In genomic region chr7:52917982-52918578, GRCh38 we compare ENCODE assay signal across 17 cellular contexts.
DNase-seq lines count a peak whose midpoint lies in the region; ATAC-seq and TF ChIP-seq lines count a peak whose summit lies in the region.
"Had no signal": no experiment of that assay in that cellular context is flagged by ENCODE, and none has a peak within 500 bp of the region (broad histone marks: within the 10 kb centered on the region; RNA-seq: fewer than 3 reads in every experiment).

No MANE protein-coding gene starts in this region.

- TF ChIP-seq CTCF in A673 (conservative IDR thresholded peaks at IDR 0.05; ENCODE audit: low read depth, low read length) (0 out of 2 replicates have a peak, but pooled peaks have one; percentile 11), GM23338 (conservative IDR thresholded peaks at IDR 0.05; ENCODE audit: low read depth in 2 of 2) (peak; percentile 72 to 88), OCI-LY7 (conservative IDR thresholded peaks at IDR 0.05; ENCODE audit: low read length) (peak; percentile 73), fibroblast of villous mesenchyme (IDR thresholded peaks at IDR 0.05; ENCODE audit: insufficient read depth, low read depth, low read length) (peak; percentile 31)
- TF ChIP-seq CTCF in CD4-positive, alpha-beta T cell (IDR thresholded peaks at IDR 0.05) = no peak

- H3K27me3 ChIP-seq in A673 (replicated peaks; ENCODE audit: insufficient read depth, low read depth, low read length, poor library complexity) = no peaks in the 10 kb centered on the region
- no peaks in the 10 kb centered on the region for H3K27me3 ChIP-seq in GM23338 (ENCODE audit: insufficient read depth)
- no peaks in the 10 kb centered on the region for H3K27me3 ChIP-seq in CD4-positive, alpha-beta T cell (ENCODE audit: control insufficient read depth, insufficient read depth, low read length)
- H3K27me3 ChIP-seq: right atrium auricular region had no signal

- H3K36me3 Mint-ChIP-seq in GM23338 (ENCODE audit: low read depth) = peaks cover 12% of the 10 kb centered on the region
- H3K36me3 Mint-ChIP-seq in CD4-positive, alpha-beta T cell (ENCODE audit: low read depth) = no peaks in the 10 kb centered on the region
- H3K36me3 Mint-ChIP-seq: CD14-positive monocyte had no signal

- no peak overlapping the region for H3K27ac Mint-ChIP-seq in GM23338
- H3K27ac Mint-ChIP-seq in CD4-positive, alpha-beta T cell = no peak overlapping the region
- H3K27ac Mint-ChIP-seq: activated CD4-positive, alpha-beta T cell treated with anti-CD3 and anti-CD28 coated beads for 36 hours; CD14-positive monocyte had no signal

- H3K9me3 ChIP-seq in A673 (ENCODE audit: low read depth, low read length, poor library complexity, severe bottlenecking) (peaks cover 38% of the 10 kb centered on the region), OCI-LY7 (ENCODE audit: low read length) (no peaks in the 10 kb centered on the region)
- H3K9me3 ChIP-seq in CD4-positive, alpha-beta T cell (ENCODE audit: control insufficient read depth, low read length) = peaks cover 6% of the 10 kb centered on the region
- H3K9me3 ChIP-seq: right atrium auricular region had no signal

- BruUV-seq in A673 (replicated peaks; lab: Mats Ljungman, UMichigan) (no TSS peak), OCI-LY7 (replicated peaks; lab: Mats Ljungman, UMichigan) (no TSS peak)

- H3K4me2 ChIP-seq in GM23338 (no peak overlapping the region), OCI-LY7 (ENCODE audit: low read length) (no peak overlapping the region)

- H3K79me2 ChIP-seq in GM23338 (replicated peaks; ENCODE audit: insufficient read depth) = no peaks in the 10 kb centered on the region
- H3K79me2 ChIP-seq in OCI-LY7 (ENCODE audit: insufficient read depth, low read depth, low read length) = no peaks in the 10 kb centered on the region

- H3K9me3 Mint-ChIP-seq in GM23338 = 0 out of 3 replicates have a peak, but pooled peaks cover under 1% of the 10 kb centered on the region
- H3K9me3 Mint-ChIP-seq in CD4-positive, alpha-beta T cell = peaks cover 5% of the 10 kb centered on the region

- H3K27me3 Mint-ChIP-seq in GM23338 (ENCODE audit: insufficient read depth, low read depth, poor library complexity) = no peaks in the 10 kb centered on the region
- no peaks in the 10 kb centered on the region for H3K27me3 Mint-ChIP-seq in CD4-positive, alpha-beta T cell
- H3K27me3 Mint-ChIP-seq: activated CD4-positive, alpha-beta T cell treated with anti-CD3 and anti-CD28 coated beads for 36 hours had no signal

- intact Hi-C loops in A673 (cut with micrococcal nuclease; ENCODE audit: unreplicated experiment) = no loop called here
- intact Hi-C loops in OCI-LY7 (cut with micrococcal nuclease; ENCODE audit: unreplicated experiment) = no loop called here
- intact Hi-C loops in CD4-positive, alpha-beta T cell (cut with DNase I, micrococcal nuclease) = no loop called here

- H3K4me1 Mint-ChIP-seq in GM23338 = peaks cover 14% of the 10 kb centered on the region
- H3K4me1 Mint-ChIP-seq in CD4-positive, alpha-beta T cell (ENCODE audit: low read depth) = no peaks in the 10 kb centered on the region
- H3K4me1 Mint-ChIP-seq: activated CD4-positive, alpha-beta T cell treated with anti-CD3 and anti-CD28 coated beads for 36 hours; CD14-positive monocyte had no signal

- POLR2A ChIA-PET in A673 (lab: Charles Lee; ENCODE audit: low non-redundant PET) = no interaction called here
- POLR2A ChIA-PET in OCI-LY7 (lab: Charles Lee) = no interaction called here
- POLR2A ChIA-PET in CD4-positive, alpha-beta T cell (lab: Charles Lee) = no interaction called here

- ATAC-seq in GM23338 = peak; percentile 65
- ATAC-seq in CD4-positive, alpha-beta T cell (ENCODE audit: poor library complexity) = no peak
- no peak for ATAC-seq in activated CD4-positive, CD25-positive, alpha-beta regulatory T cell treated with anti-CD3 and anti-CD28 coated beads, Interleukin-2, amount 50 U/mL, for 24 hours
- ATAC-seq: activated CD4-positive, alpha-beta T cell treated with anti-CD3 and anti-CD28 coated beads for 36 hours had no signal

- H3K36me3 ChIP-seq in A673 (ENCODE audit: insufficient read depth, low read length, poor library complexity, severe bottlenecking) = no peaks in the 10 kb centered on the region
- H3K36me3 ChIP-seq in GM23338 (ENCODE audit: insufficient read depth) = no peaks in the 10 kb centered on the region
- H3K36me3 ChIP-seq in OCI-LY7 (ENCODE audit: insufficient read depth, low read length) = no peaks in the 10 kb centered on the region
- H3K36me3 ChIP-seq: right atrium auricular region had no signal

- CTCF ChIA-PET in A673 (lab: Charles Lee) (no interaction called here), OCI-LY7 (lab: Charles Lee; ENCODE audit: unreplicated experiment) (no interaction called here)
- CTCF ChIA-PET in CD4-positive, alpha-beta T cell (lab: Charles Lee) = no interaction called here

- H3K4me3 Mint-ChIP-seq in GM23338 = no peak overlapping the region
- no peak overlapping the region for H3K4me3 Mint-ChIP-seq in CD4-positive, alpha-beta T cell
- H3K4me3 Mint-ChIP-seq: activated CD4-positive, alpha-beta T cell treated with anti-CD3 and anti-CD28 coated beads for 36 hours; CD14-positive monocyte had no signal

- DNase-seq in A673 (ENCODE audit: low spot score) = no peak
- DNase-seq in GM23338 (ENCODE audit: low spot score) = peak; percentile 50
- peak; percentile 4 for DNase-seq in OCI-LY7 (ENCODE audit: low spot score)
- DNase-seq in fibroblast of villous mesenchyme (ENCODE audit: low read depth) = no peak
- DNase-seq in NCI-H2227 treated with DMSO at 0.1 percent for 48 hours (lab: John Stamatoyannopoulos, UW) = no peak
- no peak for DNase-seq in HCEC 1CT
- no peak for DNase-seq in CD4-positive, alpha-beta T cell
- DNase-seq: activated CD4-positive, alpha-beta T cell treated with anti-CD3 and anti-CD28 coated beads for 36 hours; activated effector memory CD4-positive, alpha-beta T cell treated with Interleukin-2 at 50 U/mL for 16 hours; cerebellar nuclear complex; foreskin melanocyte; midbrain; MV-4-11; OCI-M1 had no signal

- H2AFZ ChIP-seq in GM23338 (no peak overlapping the region), OCI-LY7 (ENCODE audit: low read length) (no peak overlapping the region)

- no peaks in the 10 kb centered on the region for H3F3A ChIP-seq in GM23338 (replicated peaks; ENCODE audit: low read depth)

- H3K4me3 ChIP-seq in A673 (ENCODE audit: low read depth, low read length, poor library complexity, severe bottlenecking) (no peak overlapping the region), GM23338 (no peak overlapping the region), OCI-LY7 (ENCODE audit: low read depth, low read length, poor library complexity, severe bottlenecking) (no peak overlapping the region), fibroblast of villous mesenchyme (ENCODE audit: low read depth, low read length) (no peak overlapping the region)
- H3K4me3 ChIP-seq: right atrium auricular region had no signal

- H4K20me1 ChIP-seq in GM23338 (replicated peaks; ENCODE audit: insufficient read depth) (no peaks in the 10 kb centered on the region), OCI-LY7 (ENCODE audit: insufficient read depth, low read length) (no peaks in the 10 kb centered on the region)

- H3K27ac ChIP-seq in A673 (ENCODE audit: low read depth, low read length, poor library complexity, severe bottlenecking) (no peak overlapping the region), GM23338 (ENCODE audit: low read depth) (no peak overlapping the region), OCI-LY7 (ENCODE audit: low read depth, low read length, poor library complexity, severe bottlenecking) (no peak overlapping the region)
- H3K27ac ChIP-seq in CD4-positive, alpha-beta T cell (ENCODE audit: low read depth, low read length) = no peak overlapping the region
- H3K27ac ChIP-seq: right atrium auricular region had no signal

- no peaks in the 10 kb centered on the region for H3K4me1 ChIP-seq in A673 (ENCODE audit: insufficient read depth, low read length, poor library complexity, severe bottlenecking)
- H3K4me1 ChIP-seq in GM23338 (ENCODE audit: insufficient read depth) = peaks cover 12% of the 10 kb centered on the region
- H3K4me1 ChIP-seq in OCI-LY7 (ENCODE audit: insufficient read depth, low read length, poor library complexity, severe bottlenecking) = no peaks in the 10 kb centered on the region
- H3K4me1 ChIP-seq: right atrium auricular region had no signal

- H3K9me2 ChIP-seq in GM23338 (ENCODE audit: insufficient read depth) (peaks cover 2% of the 10 kb centered on the region), OCI-LY7 (ENCODE audit: insufficient read depth, low read length) (no peaks in the 10 kb centered on the region)

TF ChIP-seq in GM23338, 12 proteins besides CTCF, POLR2A, EP300 and RAD21 (continues in another document):
- no peak for TF ChIP-seq JUNB (IDR thresholded peaks at IDR 0.05; ENCODE audit: unreplicated experiment)

Comparison
In these comparisons a context has a peak if more than half of its experiments do, and no peak if none do; other contexts are left out.
1. DNase-seq: peak in GM23338 (single experiment) and OCI-LY7 (single experiment); none in A673 (single experiment), fibroblast of villous mesenchyme (single experiment), NCI-H2227 treated with DMSO at 0.1 percent for 48 hours (single experiment), HCEC 1CT (single experiment) and CD4-positive, alpha-beta T cell (0 of 10).